ENCODE assay signal across 17 cellular contexts in genomic region chr1:110309139-110309538, GRCh38. TPM values are rescaled to one million over a fixed set of nuclear protein-coding genes. Genes with fewer than 3 reads are reported as not detected.
A peak's percentile ranks its signal among the peaks of the same experiment; 100 is the strongest.
DNase-seq lines count a peak whose midpoint lies in the region; ATAC-seq and TF ChIP-seq lines count a peak whose summit lies in the region.
"Had no signal": no experiment of that assay in that cellular context is flagged by ENCODE, and none has a peak within 500 bp of the region (broad histone marks: within the 10 kb centered on the region; RNA-seq: fewer than 3 reads in every experiment).

No MANE protein-coding gene starts in this region.

- no peak overlapping the region for H3K27ac ChIP-seq in foreskin keratinocyte
- H3K27ac ChIP-seq: neural progenitor cell had no signal

- peaks cover 8% of the 10 kb centered on the region for H3K4me1 ChIP-seq in foreskin keratinocyte
- H3K4me1 ChIP-seq: neural progenitor cell had no signal

- DNase-seq in A172 (ENCODE audit: low spot score): peak; percentile 6
- peak; percentile 24 for DNase-seq in GM03348 (ENCODE audit: low spot score)
- DNase-seq in amniotic epithelial cell (ENCODE audit: low read depth): peak; percentile 80
- DNase-seq in foreskin keratinocyte: no peak
- no peak for DNase-seq in NCI-H128 (lab: John Stamatoyannopoulos, UW; ENCODE audit: unreplicated experiment)
- no peak for DNase-seq in NCI-H345 treated with DMSO at 0.1 percent for 48 hours (lab: John Stamatoyannopoulos, UW; ENCODE audit: unreplicated experiment)
- DNase-seq in D341Med (ENCODE audit: low spot score): no peak
- DNase-seq: activated B cell treated with CpG ODN at 0.5 μM for 24 hours; activated CD8-positive, alpha-beta memory T cell treated with anti-CD3 and anti-CD28 coated beads for 24 hours; COR-L47; head of caudate nucleus; NCI-H1105; retina had no signal

- H3K27me3 ChIP-seq in foreskin keratinocyte: no peaks in the 10 kb centered on the region
- H3K27me3 ChIP-seq: neural progenitor cell had no signal

- ATAC-seq in foreskin keratinocyte (peak; percentile 8), GM18502 (IDR thresholded peaks at IDR 0.05; ENCODE audit: poor library complexity, unreplicated experiment) (no peak)
- ATAC-seq: activated T-helper 17 cell treated with anti-CD3 and anti-CD28 coated beads, Interleukin-2, amount 50 U/mL, for 72 hours; Right ventricle myocardium inferior had no signal

- no peak for TF ChIP-seq CTCF in foreskin keratinocyte (conservative IDR thresholded peaks at IDR 0.05)

RNA-seq across cellular contexts. Expression of gene RBM15, which starts 30.0 kb away (rescaled TPM):
- total RNA-seq in A172 (2014; rRNA removed; shearing (Covaris generic)): 25.9 and 27.6 TPM in 2 replicates
- total RNA-seq in foreskin keratinocyte: 25.0 and 25.7 TPM in 2 replicates
- 3.0 and 3.2 TPM in 2 replicates for polyA plus RNA-seq in foreskin keratinocyte

Comparison
In these comparisons a context has a peak if more than half of its experiments do, and no peak if none do; other contexts are left out.
1. DNase-seq: peak in A172 (single experiment), GM03348 (single experiment) and amniotic epithelial cell (single experiment); none in foreskin keratinocyte (0 of 2), NCI-H128 (single experiment), NCI-H345 treated with DMSO at 0.1 percent for 48 hours (single experiment) and D341Med (single experiment).